In the genomic region with DNA sequence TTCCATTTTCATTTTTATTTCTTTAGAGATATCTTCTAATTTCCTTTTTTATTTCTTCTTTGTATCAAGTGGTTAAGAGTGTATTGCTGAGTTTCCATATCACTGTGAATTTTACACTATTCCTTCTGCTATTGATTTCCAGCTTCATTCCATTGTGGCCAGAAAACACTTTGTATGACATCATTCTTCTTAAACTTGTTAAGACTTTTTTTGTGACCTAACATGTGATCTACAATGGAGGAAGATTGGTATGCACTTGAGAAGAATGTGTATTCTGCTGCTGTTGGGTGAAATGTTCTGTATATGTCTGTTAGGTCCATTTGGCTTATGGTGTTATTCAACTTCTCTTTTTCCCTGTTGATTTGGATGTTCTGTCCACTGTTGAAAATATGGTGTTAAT, we compare ENCODE assay signal across 19 cellular contexts.
"Had no signal": no experiment of that assay in that cellular context is flagged by ENCODE, and none has a peak within 500 bp of the region (broad histone marks: within the 10 kb centered on the region; RNA-seq: fewer than 3 reads in every experiment).

No MANE protein-coding gene starts in this region.

- H3K4me3 Mint-ChIP-seq: endodermal cell; immature natural killer cell; naive thymus-derived CD8-positive, alpha-beta T cell; stimulated activated memory B cell treated with anti-CD40 and anti-IgM and Interleukin-4, amounts not matched to agents 10 μg/mL and 1 μg/mL and 100 μg/mL, for 72 hours; stimulated activated naive CD8-positive, alpha-beta T cell treated with anti-CD3 and anti-CD28 coated beads, Interleukin-15, Interleukin-2, amounts not matched to agents 100 ng/mL and 50 ng/mL, for 24 hours had no signal

- H3K27me3 Mint-ChIP-seq: stimulated activated memory B cell treated with anti-CD40 and anti-IgM and Interleukin-4, amounts not matched to agents 10 μg/mL and 1 μg/mL and 100 μg/mL, for 72 hours had no signal

- FAIRE-seq: endothelial cell of umbilical vein had no signal

- H3K9me3 Mint-ChIP-seq: stimulated activated naive CD8-positive, alpha-beta T cell treated with anti-CD3 and anti-CD28 coated beads, Interleukin-15, Interleukin-2, amounts not matched to agents 100 ng/mL and 50 ng/mL, for 24 hours had no signal

- ATAC-seq: mucosa of descending colon; naive thymus-derived CD8-positive, alpha-beta T cell; psoas muscle; sciatic nerve; stimulated activated memory B cell treated with anti-CD40 and anti-IgM and Interleukin-4, amounts not matched to agents 10 μg/mL and 1 μg/mL and 100 μg/mL, for 72 hours had no signal

- H3K36me3 Mint-ChIP-seq: immature natural killer cell; naive thymus-derived CD8-positive, alpha-beta T cell; stimulated activated memory B cell treated with anti-CD40 and anti-IgM and Interleukin-4, amounts not matched to agents 10 μg/mL and 1 μg/mL and 100 μg/mL, for 72 hours had no signal

- H3K27ac Mint-ChIP-seq: endodermal cell; immature natural killer cell; naive thymus-derived CD8-positive, alpha-beta T cell; stimulated activated memory B cell treated with anti-CD40 and anti-IgM and Interleukin-4, amounts not matched to agents 10 μg/mL and 1 μg/mL and 100 μg/mL, for 72 hours; stimulated activated naive CD8-positive, alpha-beta T cell treated with anti-CD3 and anti-CD28 coated beads, Interleukin-15, Interleukin-2, amounts not matched to agents 100 ng/mL and 50 ng/mL, for 24 hours had no signal

- H3K4me3 ChIP-seq: colonic mucosa, esophagus muscularis mucosa, mucosa of descending colon, psoas muscle, spleen, tibial nerve had no signal

- H3K4me1 Mint-ChIP-seq: endodermal cell; immature natural killer cell; naive thymus-derived CD8-positive, alpha-beta T cell; stimulated activated memory B cell treated with anti-CD40 and anti-IgM and Interleukin-4, amounts not matched to agents 10 μg/mL and 1 μg/mL and 100 μg/mL, for 72 hours had no signal

- DNase-seq: colonic mucosa; effector CD4-positive, alpha-beta T cell; endodermal cell; foreskin fibroblast; immature natural killer cell; mucosa of descending colon; naive thymus-derived CD8-positive, alpha-beta T cell; psoas muscle; retina; spleen; stimulated activated CD4-positive, alpha-beta T cell treated with anti-CD3 and anti-CD28 coated beads, Interleukin-15, amount 100 ng/mL, for 24 hours; stimulated activated CD4-positive, alpha-beta T cell treated with anti-CD3 and anti-CD28 coated beads, Interleukin-1b, Interleukin-23, amount 100 ng/mL, for 48 hours; stimulated activated CD4-positive, alpha-beta T cell treated with anti-CD3 and anti-CD28 coated beads, Interleukin-4, amount 100 ng/mL, for 24 hours had no signal
